Comparison of ENCODE assay signal across 14 cellular contexts in the genomic region with DNA sequence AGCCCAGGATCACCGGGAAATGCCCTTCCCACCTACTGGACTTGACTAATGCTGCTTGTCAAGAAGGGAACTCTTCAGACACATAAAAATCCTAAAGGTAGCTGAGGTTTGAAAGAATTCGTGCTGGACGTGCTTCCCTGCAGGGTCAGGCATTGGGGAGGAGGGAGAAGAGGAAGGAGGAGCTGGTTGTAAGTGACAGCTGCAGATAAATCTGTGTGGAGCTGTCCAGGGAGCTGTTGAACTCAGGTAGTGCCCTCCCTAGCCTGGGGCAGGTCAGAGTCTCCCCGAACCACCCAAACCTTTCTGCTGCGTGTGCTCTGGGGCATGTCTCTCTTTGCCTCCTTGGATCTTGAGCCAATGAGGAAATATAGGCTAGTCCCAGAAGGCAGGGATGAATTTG. TPM values are rescaled to one million over a fixed set of nuclear protein-coding genes. Genes with fewer than 3 reads are reported as not detected.
A peak's percentile ranks its signal among the peaks of the same experiment; 100 is the strongest.
DNase-seq lines count a peak whose midpoint lies in the region; ATAC-seq and TF ChIP-seq lines count a peak whose summit lies in the region.
"Had no signal": no experiment of that assay in that cellular context is flagged by ENCODE, and none has a peak within 500 bp of the region (broad histone marks: within the 10 kb centered on the region; RNA-seq: fewer than 3 reads in every experiment).

No MANE protein-coding gene starts in this region.

- peak overlapping the region; percentile 51 to 60 for H3K9ac ChIP-seq in duodenal mucosa (ENCODE audit: low read depth in 1 of 2, low read length in 2 of 2)

- intact Hi-C loops in left ventricle myocardium inferior (cut with micrococcal nuclease), result no loop called here

- H3K27me3 Mint-ChIP-seq in naive B cell, result no peaks in the 10 kb centered on the region
- H3K27me3 Mint-ChIP-seq: dendritic cell treated with granulocyte-macrophage colony-stimulating factor and Interleukin-4, amounts not matched to agents 40 ng/mL and 50 ng/mL, for 4 days had no signal

- 51% methylated on average over 5 of the region's 5 CpGs for WGBS in urinary bladder

- DNase-seq in right atrium auricular region (ENCODE audit: low spot score) (no peak), left ventricle myocardium inferior (no peak), naive B cell (no peak), anterior cingulate cortex (lab: John Stamatoyannopoulos, UW) (no peak)
- no peak for DNase-seq in stimulated activated CD4-positive, alpha-beta T cell treated with anti-CD3 and anti-CD28 coated beads, Interleukin-4, amount 100 ng/mL, for 4 hours
- DNase-seq: activated T-cell treated with anti-CD3 and anti-CD28 coated beads, Interleukin-2, amount 50 U/mL, for 4 hours; Kasumi-1; NCI-H524; T1000 had no signal

- H3K36me3 Mint-ChIP-seq in naive B cell, result no peaks in the 10 kb centered on the region

- ATAC-seq in naive B cell (ENCODE audit: low read depth in 2 of 2) (no peak), HG02642 (IDR thresholded peaks at IDR 0.05; ENCODE audit: poor library complexity, unreplicated experiment) (no peak)
- ATAC-seq: activated T-cell treated with anti-CD3 and anti-CD28 coated beads, Interleukin-2, amount 50 U/mL, for 4 hours; stimulated activated effector memory CD8-positive, alpha-beta T cell treated with anti-CD3 and anti-CD28 coated beads, Interleukin-12 subunit alpha, Interleukin-12 subunit beta, amount 100 ng/mL, for 72 hours had no signal

- H3K4me1 ChIP-seq in right atrium auricular region (peaks cover 0 to 35% of the 10 kb centered on the region in 2 donors), left ventricle myocardium inferior (peaks cover 43% of the 10 kb centered on the region), duodenal mucosa (ENCODE audit: control insufficient read depth in 1 of 2, insufficient read depth in 2 of 2, low read length in 2 of 2) (peaks cover 37 to 51% of the 10 kb centered on the region in 2 donors), urinary bladder (ENCODE audit: insufficient read depth) (no peaks in the 10 kb centered on the region)

- TF ChIP-seq CTCF in right atrium auricular region (IDR thresholded peaks at IDR 0.05) (no peak), left ventricle myocardium inferior (IDR thresholded peaks at IDR 0.05; ENCODE audit: borderline replicate concordance) (no peak)

- H3K27me3 ChIP-seq in right atrium auricular region (no peaks in the 10 kb centered on the region), left ventricle myocardium inferior (ENCODE audit: low read depth) (no peaks in the 10 kb centered on the region), duodenal mucosa (ENCODE audit: control insufficient read depth in 1 of 2, insufficient read depth in 2 of 2, low read length in 2 of 2) (no peaks in the 10 kb centered on the region)

- peaks cover 20 to 26% (median 20%) of the 10 kb centered on the region in 3 donors for H3K4me1 Mint-ChIP-seq in naive B cell

- H3K27ac ChIP-seq in right atrium auricular region, result peak overlapping the region; percentile 34 to 52
- no peak overlapping the region for H3K27ac ChIP-seq in left ventricle myocardium inferior (replicated peaks)
- H3K27ac ChIP-seq in duodenal mucosa (ENCODE audit: low read depth, low read length), result peak overlapping the region; percentile 86
- peak overlapping the region; percentile 42 for H3K27ac ChIP-seq in urinary bladder (ENCODE audit: low read depth)

- H3K9me3 ChIP-seq in right atrium auricular region (no peaks in the 10 kb centered on the region), left ventricle myocardium inferior (replicated peaks) (no peaks in the 10 kb centered on the region), duodenal mucosa (ENCODE audit: control insufficient read depth in 1 of 2, low read length in 2 of 2) (no peaks in the 10 kb centered on the region)

- no peaks in the 10 kb centered on the region for H3K36me3 ChIP-seq in right atrium auricular region
- no peaks in the 10 kb centered on the region for H3K36me3 ChIP-seq in left ventricle myocardium inferior
- no peaks in the 10 kb centered on the region for H3K36me3 ChIP-seq in duodenal mucosa (ENCODE audit: control insufficient read depth in 1 of 2, insufficient read depth in 2 of 2, low read length in 2 of 2)
- no peaks in the 10 kb centered on the region for H3K36me3 ChIP-seq in urinary bladder (ENCODE audit: insufficient read depth)

- H3K27ac Mint-ChIP-seq in naive B cell, result peak overlapping the region; percentile 12 to 94 (median 81)
- H3K27ac Mint-ChIP-seq: dendritic cell treated with granulocyte-macrophage colony-stimulating factor and Interleukin-4, amounts not matched to agents 40 ng/mL and 50 ng/mL, for 4 days; stimulated activated effector memory CD8-positive, alpha-beta T cell treated with anti-CD3 and anti-CD28 coated beads, Interleukin-12 subunit alpha, Interleukin-12 subunit beta, amount 100 ng/mL, for 72 hours had no signal

- no peak overlapping the region for H3K4me3 ChIP-seq in right atrium auricular region
- no peak overlapping the region for H3K4me3 ChIP-seq in left ventricle myocardium inferior
- peak overlapping the region; percentile 5 to 18 for H3K4me3 ChIP-seq in duodenal mucosa (ENCODE audit: low read depth in 1 of 2, low read length in 2 of 2)
- H3K4me3 ChIP-seq in urinary bladder (ENCODE audit: low read depth, low read length), result no peak overlapping the region

- H3K9me3 Mint-ChIP-seq in naive B cell, result no peaks in the 10 kb centered on the region
- H3K9me3 Mint-ChIP-seq: activated T-cell treated with anti-CD3 and anti-CD28 coated beads, Interleukin-2, amount 50 U/mL, for 4 hours; dendritic cell treated with granulocyte-macrophage colony-stimulating factor and Interleukin-4, amounts not matched to agents 40 ng/mL and 50 ng/mL, for 4 days; stimulated activated effector memory CD8-positive, alpha-beta T cell treated with anti-CD3 and anti-CD28 coated beads, Interleukin-12 subunit alpha, Interleukin-12 subunit beta, amount 100 ng/mL, for 72 hours had no signal

- H3K4me3 Mint-ChIP-seq in naive B cell, result peak overlapping the region in 2 of 8 donors; percentile 15 to 34
- H3K4me3 Mint-ChIP-seq: activated T-cell treated with anti-CD3 and anti-CD28 coated beads, Interleukin-2, amount 50 U/mL, for 4 hours; dendritic cell treated with granulocyte-macrophage colony-stimulating factor and Interleukin-4, amounts not matched to agents 40 ng/mL and 50 ng/mL, for 4 days; stimulated activated effector memory CD8-positive, alpha-beta T cell treated with anti-CD3 and anti-CD28 coated beads, Interleukin-12 subunit alpha, Interleukin-12 subunit beta, amount 100 ng/mL, for 72 hours had no signal

RNA-seq across cellular contexts. Expression of a gene that starts 23.7 kb away (rescaled TPM):
- total RNA-seq in right atrium auricular region, result 100 to 1,000 TPM; 232 to 555 TPM
- total RNA-seq in left ventricle myocardium inferior, result 9.7 TPM
- polyA plus RNA-seq in naive B cell (ENCODE audit: low read depth in 6 of 6), result 1,000 to 10,000 TPM in 5 of 6 donors, 100 to 1,000 TPM in 1; 863 to 3,933 (median 2,927) TPM
- total RNA-seq in urinary bladder, result 219 TPM
- 1,557 TPM for polyA plus RNA-seq in urinary bladder

Comparison
In these comparisons a context has a peak if more than half of its experiments do, and no peak if none do; other contexts are left out.
1. RNA of a gene that starts 23.7 kb away (total RNA-seq): 232 to 555 TPM in right atrium auricular region and 219 TPM in urinary bladder (single experiment); 9.7 TPM in left ventricle myocardium inferior (single experiment); every median in the first group is over 10 times any median in the second.
2. H3K4me3 ChIP-seq: peak in duodenal mucosa (2 of 2); none in right atrium auricular region (0 of 2), left ventricle myocardium inferior (single experiment) and urinary bladder (single experiment).